1 cellular context compared by ENCODE assay signal in the genomic region with DNA sequence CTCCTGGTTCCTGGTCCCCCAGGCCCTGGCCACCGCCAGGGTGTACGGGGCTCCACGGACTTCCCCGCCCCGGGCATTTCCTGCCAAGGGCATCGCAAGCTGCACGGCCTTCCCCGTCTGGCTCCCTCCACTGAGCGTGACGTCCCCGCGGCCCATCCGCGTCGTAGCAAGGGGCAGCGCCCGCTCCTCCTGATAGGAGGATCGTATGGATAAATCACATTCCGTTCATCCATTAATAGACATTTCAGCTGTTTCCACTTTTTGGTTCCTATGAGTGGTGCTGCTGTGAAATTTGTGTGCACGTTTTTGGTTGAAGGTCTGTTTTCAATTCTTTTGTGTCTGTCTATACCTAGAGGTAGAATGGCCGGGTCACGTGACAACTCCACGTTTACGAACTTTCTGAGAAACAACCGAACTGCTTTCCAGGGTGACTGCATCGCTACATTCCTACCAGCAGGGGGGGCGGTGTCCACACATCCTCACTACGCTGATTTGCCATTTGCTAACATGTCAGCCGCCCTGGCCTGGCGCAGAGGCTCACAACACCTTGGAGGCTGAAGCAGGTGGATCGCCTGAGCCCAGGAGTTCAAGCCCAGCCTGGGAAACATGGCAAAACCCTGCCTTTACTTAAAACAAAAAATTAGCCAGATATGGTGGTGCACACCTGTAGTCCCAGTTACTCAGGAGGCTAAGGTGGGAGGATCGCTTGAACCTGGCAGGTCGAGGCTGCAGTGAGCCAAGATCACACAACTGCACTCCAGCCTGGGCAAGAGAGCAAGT.
TF ChIP-seq lines count a peak whose summit lies in the region.

No MANE protein-coding gene starts in this region.

TF ChIP-seq in GM12878, 131 proteins besides CTCF, POLR2A, EP300 and RAD21 (continued from another document):
- no peak for TF ChIP-seq ZNF592 (IDR thresholded peaks at IDR 0.05)
- TF ChIP-seq, protein P1, sequence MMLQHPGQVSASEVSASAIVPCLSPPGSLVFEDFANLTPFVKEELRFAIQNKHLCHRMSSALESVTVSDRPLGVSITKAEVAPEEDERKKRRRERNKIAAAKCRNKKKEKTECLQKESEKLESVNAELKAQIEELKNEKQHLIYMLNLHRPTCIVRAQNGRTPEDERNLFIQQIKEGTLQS (IDR thresholded peaks at IDR 0.05; ENCODE audit: borderline replicate concordance, extremely low read depth, low read depth, low read length) = 0 out of 2 replicates have a peak, but pooled peaks have one; percentile 27
- TF ChIP-seq USF1 (IDR thresholded peaks at IDR 0.05; ENCODE audit: borderline replicate concordance, extremely low read length, insufficient read depth, low read depth, low read length) = peak; percentile 67
- peak; percentile 34; the same call in 1 of the 2 replicates for TF ChIP-seq ZBTB11 (CRISPR knock-in tag; IDR thresholded peaks at IDR 0.05)
- peak; percentile 78 for TF ChIP-seq YY1 (IDR thresholded peaks at IDR 0.05; ENCODE audit: low read depth, low read length)
- TF ChIP-seq, protein P2, sequence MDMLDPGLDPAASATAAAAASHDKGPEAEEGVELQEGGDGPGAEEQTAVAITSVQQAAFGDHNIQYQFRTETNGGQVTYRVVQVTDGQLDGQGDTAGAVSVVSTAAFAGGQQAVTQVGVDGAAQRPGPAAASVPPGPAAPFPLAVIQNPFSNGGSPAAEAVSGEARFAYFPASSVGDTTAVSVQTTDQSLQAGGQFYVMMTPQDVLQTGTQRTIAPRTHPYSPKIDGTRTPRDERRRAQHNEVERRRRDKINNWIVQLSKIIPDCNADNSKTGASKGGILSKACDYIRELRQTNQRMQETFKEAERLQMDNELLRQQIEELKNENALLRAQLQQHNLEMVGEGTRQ (IDR thresholded peaks at IDR 0.05; ENCODE audit: borderline replicate concordance, low read depth, low read length) = peak; percentile 59; the same call in 1 of the 2 replicates
- TF ChIP-seq BHLHE40 (IDR thresholded peaks at IDR 0.05; ENCODE audit: borderline replicate concordance in 1 of 2, low read depth in 2 of 2, low read length in 1 of 2) = peak; percentile 85 to 92
- peak; percentile 40 for TF ChIP-seq RELA (IDR thresholded peaks at IDR 0.05; ENCODE audit: borderline replicate concordance, partially characterized antibody)
- peak; percentile 20 for TF ChIP-seq MEF2B (IDR thresholded peaks at IDR 0.05; ENCODE audit: partially characterized antibody, poor library complexity, severe bottlenecking)
- TF ChIP-seq CREB1 (IDR thresholded peaks at IDR 0.05; ENCODE audit: low read depth) = peak; percentile 15; the same call in 1 of the 2 replicates
- no peak for TF ChIP-seq MLLT1 (IDR thresholded peaks at IDR 0.05)
- TF ChIP-seq FOXK2 (IDR thresholded peaks at IDR 0.05) = peak; percentile 20; the same call in 1 of the 2 replicates
- TF ChIP-seq IKZF1 (conservative IDR thresholded peaks at IDR 0.05) = no peak
